In genomic region chr10:100738055-100738827, GRCh38 we compare ENCODE assay signal across 14 cellular contexts. TPM values are rescaled to one million over a fixed set of nuclear protein-coding genes. Genes with fewer than 3 reads are reported as not detected.
DNase-seq lines count a peak whose midpoint lies in the region; ATAC-seq, FAIRE-seq and TF ChIP-seq lines count a peak whose summit lies in the region.
"Had no signal": no experiment of that assay in that cellular context is flagged by ENCODE, and none has a peak within 500 bp of the region (broad histone marks: within the 10 kb centered on the region; RNA-seq: fewer than 3 reads in every experiment).

No MANE protein-coding gene starts in this region.

- CTCF ChIA-PET in activated naive CD4-positive, alpha-beta T cell treated with anti-CD3 and anti-CD28 coated beads, Interleukin-2, amount 10 ng/mL, durations not matched to agents 7 days and 5 days (lab: Charles Lee): no interaction called here

- whole genome bisulfite sequencing in GM23248 (ENCODE audit: low coverage in 1 of 2, low lambda C conversion rate in 2 of 2, missing lambda C conversion rate in 2 of 2), 2 experiments: 15% methylated on average over 20 of the region's 21 CpGs

- H3K79me2 ChIP-seq in GM23248 (ENCODE audit: insufficient read depth): no peaks in the 10 kb centered on the region

- no peaks in the 10 kb centered on the region for H3K36me3 Mint-ChIP-seq in activated naive CD4-positive, alpha-beta T cell treated with anti-CD3 and anti-CD28 coated beads, Interleukin-2, amount 10 ng/mL, durations not matched to agents 7 days and 5 days
- no peaks in the 10 kb centered on the region for H3K36me3 Mint-ChIP-seq in activated T-helper 17 cell treated with anti-CD3 and anti-CD28 coated beads, Interleukin-2, amount 50 U/mL, for 72 hours (ENCODE audit: low read depth)
- peaks cover 0 to 2% of the 10 kb centered on the region in 2 donors for H3K36me3 Mint-ChIP-seq in stimulated activated naive B cell treated with anti-CD40 and anti-IgM and Interleukin-4, amounts not matched to agents 10 μg/mL and 1 μg/mL and 100 μg/mL, for 72 hours

- H3K9me2 ChIP-seq in GM23248 (ENCODE audit: insufficient read depth): no peaks in the 10 kb centered on the region

- DNase-seq in activated naive CD4-positive, alpha-beta T cell treated with anti-CD3 and anti-CD28 coated beads, Interleukin-2, amount 10 ng/mL, durations not matched to agents 7 days and 5 days: no peak
- DNase-seq in activated naive CD4-positive, alpha-beta T cell treated with anti-CD3 and anti-CD28 coated beads, Interleukin-2, amount 50 U/mL, for 16 hours: no peak
- DNase-seq in kidney (peak; percentile 62), GM23248 (no peak)
- DNase-seq in stimulated activated naive B cell treated with anti-CD40 and anti-IgM and Interleukin-4, amounts not matched to agents 10 μg/mL and 1 μg/mL and 100 μg/mL, for 72 hours: no peak
- no peak for DNase-seq in stimulated activated CD4-positive, alpha-beta T cell treated with anti-CD3 and anti-CD28 coated beads, Interleukin-4, amount 100 ng/mL, for 4 hours
- DNase-seq: brain microvascular endothelial cell, NCI-H2227 treated with DMSO at 0.1 percent for 48 hours, PC-9 had no signal

- peak overlapping the region; percentile 92 to 95 for H3K27ac ChIP-seq in kidney (ENCODE audit: low read depth in 2 of 2, low read length in 2 of 2)
- H3K27ac ChIP-seq in GM23248: no peak overlapping the region
- H3K27ac ChIP-seq: brain microvascular endothelial cell, PC-9 had no signal

- no peaks in the 10 kb centered on the region for H3K36me3 ChIP-seq in kidney (ENCODE audit: control insufficient read depth in 1 of 2, insufficient read depth in 2 of 2, low read length in 2 of 2)
- H3K36me3 ChIP-seq in GM23248 (ENCODE audit: low read depth): no peaks in the 10 kb centered on the region
- H3K36me3 ChIP-seq: brain microvascular endothelial cell had no signal

- no peak for ATAC-seq in activated T-helper 17 cell treated with anti-CD3 and anti-CD28 coated beads, Interleukin-2, amount 50 U/mL, for 72 hours (replicated peaks)
- no peak for ATAC-seq in stimulated activated naive B cell treated with anti-CD40 and anti-IgM and Interleukin-4, amounts not matched to agents 10 μg/mL and 1 μg/mL and 100 μg/mL, for 72 hours (replicated peaks)
- no peak for ATAC-seq in HG03571 (IDR thresholded peaks at IDR 0.05; ENCODE audit: unreplicated experiment)

- no peaks in the 10 kb centered on the region for H3F3A ChIP-seq in GM23248 (ENCODE audit: insufficient read depth)

- H3K27ac Mint-ChIP-seq in activated naive CD4-positive, alpha-beta T cell treated with anti-CD3 and anti-CD28 coated beads, Interleukin-2, amount 10 ng/mL, durations not matched to agents 7 days and 5 days: no peak overlapping the region
- H3K27ac Mint-ChIP-seq in activated T-helper 17 cell treated with anti-CD3 and anti-CD28 coated beads, Interleukin-2, amount 50 U/mL, for 72 hours: no peak overlapping the region
- peak overlapping the region; percentile 76 for H3K27ac Mint-ChIP-seq in stimulated activated naive B cell treated with anti-CD40 and anti-IgM and Interleukin-4, amounts not matched to agents 10 μg/mL and 1 μg/mL and 100 μg/mL, for 72 hours

- TF ChIP-seq CTCF in kidney (IDR thresholded peaks at IDR 0.05; ENCODE audit: borderline replicate concordance, extremely low read depth, insufficient read depth): no peak

- peak overlapping the region; percentile 11 for H3K4me3 Mint-ChIP-seq in activated naive CD4-positive, alpha-beta T cell treated with anti-CD3 and anti-CD28 coated beads, Interleukin-2, amount 10 ng/mL, durations not matched to agents 7 days and 5 days
- H3K4me3 Mint-ChIP-seq in activated T-helper 17 cell treated with anti-CD3 and anti-CD28 coated beads, Interleukin-2, amount 50 U/mL, for 72 hours: peak overlapping the region; percentile 58
- H3K4me3 Mint-ChIP-seq in stimulated activated naive B cell treated with anti-CD40 and anti-IgM and Interleukin-4, amounts not matched to agents 10 μg/mL and 1 μg/mL and 100 μg/mL, for 72 hours: peak overlapping the region; percentile 39 to 47

- H3K9ac ChIP-seq in kidney (ENCODE audit: low read length in 2 of 2): peak overlapping the region; percentile 39 to 76
- H3K9ac ChIP-seq in GM23248: no peak overlapping the region

- H3K4me2 ChIP-seq in GM23248 (ENCODE audit: unreplicated experiment): no peak overlapping the region
- H3K4me2 ChIP-seq: PC-9 had no signal

- no peaks in the 10 kb centered on the region for H4K20me1 ChIP-seq in GM23248 (ENCODE audit: insufficient read depth)

- H3K4me1 ChIP-seq in kidney (ENCODE audit: control insufficient read depth in 1 of 2, insufficient read depth in 1 of 2, low read depth in 1 of 2, low read length in 2 of 2) (peaks cover 17% of the 10 kb centered on the region in 2 donors), GM23248 (ENCODE audit: insufficient read depth) (no peaks in the 10 kb centered on the region)

- intact Hi-C loops in kidney (cut with DNase I): no loop called here

- no peaks in the 10 kb centered on the region for H3K9me3 Mint-ChIP-seq in activated naive CD4-positive, alpha-beta T cell treated with anti-CD3 and anti-CD28 coated beads, Interleukin-2, amount 10 ng/mL, durations not matched to agents 7 days and 5 days
- no peaks in the 10 kb centered on the region for H3K9me3 Mint-ChIP-seq in activated T-helper 17 cell treated with anti-CD3 and anti-CD28 coated beads, Interleukin-2, amount 50 U/mL, for 72 hours
- H3K9me3 Mint-ChIP-seq in stimulated activated naive B cell treated with anti-CD40 and anti-IgM and Interleukin-4, amounts not matched to agents 10 μg/mL and 1 μg/mL and 100 μg/mL, for 72 hours: no peaks in the 10 kb centered on the region

- H3K4me3 ChIP-seq in kidney (ENCODE audit: low read length in 2 of 2) (peak overlapping the region; percentile 75 to 79), GM23248 (no peak overlapping the region)
- H3K4me3 ChIP-seq: PC-9 had no signal

- in situ Hi-C loops in GM23248 (cut with MboI): no loop called here

- peaks cover 9% of the 10 kb centered on the region for H3K4me1 Mint-ChIP-seq in activated naive CD4-positive, alpha-beta T cell treated with anti-CD3 and anti-CD28 coated beads, Interleukin-2, amount 10 ng/mL, durations not matched to agents 7 days and 5 days
- H3K4me1 Mint-ChIP-seq in activated T-helper 17 cell treated with anti-CD3 and anti-CD28 coated beads, Interleukin-2, amount 50 U/mL, for 72 hours: peaks cover 7% of the 10 kb centered on the region
- H3K4me1 Mint-ChIP-seq in stimulated activated naive B cell treated with anti-CD40 and anti-IgM and Interleukin-4, amounts not matched to agents 10 μg/mL and 1 μg/mL and 100 μg/mL, for 72 hours: peaks cover 48 to 66% of the 10 kb centered on the region in 2 donors

- H3K27me3 ChIP-seq in GM23248 (replicated peaks; ENCODE audit: insufficient read depth): peaks cover 99% of the 10 kb centered on the region

- H3K27me3 Mint-ChIP-seq in activated naive CD4-positive, alpha-beta T cell treated with anti-CD3 and anti-CD28 coated beads, Interleukin-2, amount 10 ng/mL, durations not matched to agents 7 days and 5 days: peaks cover 99% of the 10 kb centered on the region
- H3K27me3 Mint-ChIP-seq in activated T-helper 17 cell treated with anti-CD3 and anti-CD28 coated beads, Interleukin-2, amount 50 U/mL, for 72 hours: peaks cover 70% of the 10 kb centered on the region
- peaks cover 88 to 95% of the 10 kb centered on the region in 2 donors for H3K27me3 Mint-ChIP-seq in stimulated activated naive B cell treated with anti-CD40 and anti-IgM and Interleukin-4, amounts not matched to agents 10 μg/mL and 1 μg/mL and 100 μg/mL, for 72 hours

- H2AFZ ChIP-seq in GM23248: no peak overlapping the region
- H2AFZ ChIP-seq: PC-9 had no signal

- H3K9me3 ChIP-seq in kidney (ENCODE audit: control insufficient read depth in 1 of 2, low read length in 2 of 2): no peaks in the 10 kb centered on the region
- no peaks in the 10 kb centered on the region for H3K9me3 ChIP-seq in GM23248 (ENCODE audit: low read depth)

- FAIRE-seq in kidney (lab: Jason Lieb, UNC): no peak

RNA-seq across cellular contexts. Expression of gene PAX2, which starts 7.1 kb away (rescaled TPM):
- total RNA-seq in activated T-helper 17 cell treated with anti-CD3 and anti-CD28 coated beads, Interleukin-2, amount 50 U/mL, for 72 hours: under 1 TPM in 1 of 2 donors, not detected in 1; 0.16 TPM
- total RNA-seq in kidney: 102 TPM
- polyA plus RNA-seq in kidney (ENCODE audit: insufficient read depth, low read depth, low replicate concordance) (28.3 TPM), GM23248 (2016; fragmentation: Nextera tagmentation; extraction: Ambion mirVana) (not detected in 2 replicates)
- not detected in 2 replicates for total RNA-seq in GM23248 (2014; rRNA removed; shearing (Covaris generic))
- total RNA-seq: PC-9; T-helper 2 cell treated with Interferon-gamma antibody and Interleukin-4, amounts not matched to agents 100 ng/mL and 5 ng/mL, for 36 hours had no signal
- polyA plus RNA-seq: BJ, esophagus had no signal

Comparison
In these comparisons a context has a peak if more than half of its experiments do, and no peak if none do; other contexts are left out.
1. RNA of gene PAX2, which starts 7.1 kb away (total RNA-seq): 102 TPM in kidney (single experiment); 0.16 TPM in activated T-helper 17 cell treated with anti-CD3 and anti-CD28 coated beads, Interleukin-2, amount 50 U/mL, for 72 hours and not detected in GM23248; every median in the first group is over 10 times any median in the second.
2. Peak in every context shown above with its lines, with median percentiles within 50 percentile points of each other: H3K4me3 Mint-ChIP-seq.